23 cellular contexts compared by ENCODE assay signal in the genomic region with DNA sequence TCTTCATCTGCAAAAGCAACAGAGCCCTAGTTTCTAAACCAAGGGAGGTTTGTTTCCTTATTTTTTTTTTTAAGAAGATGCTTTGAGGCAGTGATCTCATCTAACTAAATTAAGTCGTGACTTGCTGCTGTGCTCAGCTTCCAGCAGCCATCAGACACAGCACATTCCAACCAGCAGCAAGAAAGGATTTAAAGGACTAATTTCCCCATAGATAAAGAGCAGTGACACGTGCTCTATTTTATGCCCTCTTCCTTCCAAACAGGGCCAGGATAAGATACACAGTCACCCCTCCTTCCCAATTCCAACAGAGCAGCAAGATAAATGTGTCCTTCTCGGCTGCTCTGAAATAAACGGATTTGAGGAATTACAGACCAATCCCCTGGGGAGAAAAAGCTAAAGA.
DNase-seq lines count a peak whose midpoint lies in the region; ATAC-seq and TF ChIP-seq lines count a peak whose summit lies in the region.
"Had no signal": no experiment of that assay in that cellular context is flagged by ENCODE, and none has a peak within 500 bp of the region (broad histone marks: within the 10 kb centered on the region; RNA-seq: fewer than 3 reads in every experiment).

No MANE protein-coding gene starts in this region.

- DNase-seq in D341Med (ENCODE audit: low spot score), result peak; percentile 52
- DNase-seq in SK-N-DZ (ENCODE audit: low spot score), result peak; percentile 64
- no peak for DNase-seq in endodermal cell
- DNase-seq in neural progenitor cell (ENCODE audit: low spot score), result peak; percentile 33
- DNase-seq in NOMO-1 treated with dmso at 0.1 percent for 144 hours (lab: John Stamatoyannopoulos, UW; ENCODE audit: unreplicated experiment), result no peak
- no peak for DNase-seq in foreskin melanocyte
- DNase-seq: activated CD4-positive, alpha-beta T cell treated with anti-CD3 and anti-CD28 coated beads for 4 hours; CD8-positive, alpha-beta T cell; DMS53; H7; KBM-7; kidney glomerular epithelial cell; NCI-H187 treated with DMSO at 0.1 percent for 48 hours; stimulated activated CD4-positive, alpha-beta T cell treated with anti-CD3 and anti-CD28 coated beads, Interleukin-2, amount 100 ng/mL, for 48 hours; stimulated activated naive CD4-positive, alpha-beta T cell treated with Interleukin-2 at 50 U/mL for 16 hours; transverse colon had no signal

- H3K4me2 ChIP-seq in neural progenitor cell, result no peak overlapping the region

- no peaks in the 10 kb centered on the region for H3K79me2 ChIP-seq in neural progenitor cell (ENCODE audit: low read depth)

- no peak overlapping the region for H3K4me3 Mint-ChIP-seq in endodermal cell
- H3K4me3 Mint-ChIP-seq in neural progenitor cell, result no peak overlapping the region
- H3K4me3 Mint-ChIP-seq: activated naive CD4-positive, alpha-beta T cell treated with anti-CD3 and anti-CD28 coated beads, Interleukin-2, amount 50 U/mL, for 24 hours; activated T-helper 1 cell treated with anti-CD3 and anti-CD28 coated beads, Interleukin-12 subunit alpha, Interleukin-12 subunit beta, Interleukin-2, Interleukin-4 antibody, amounts not matched to agents 30 ng/mL and 10 ng/mL and 1 ng/mL, durations not matched to agents 14 hours and 24 hours and 36 hours; CD8-positive, alpha-beta T cell; nephron had no signal

- no peak for TF ChIP-seq CTCF in endodermal cell (conservative IDR thresholded peaks at IDR 0.05)
- TF ChIP-seq CTCF in neural progenitor cell (IDR thresholded peaks at IDR 0.05), result no peak

- H3K27ac ChIP-seq in endodermal cell (ENCODE audit: low read depth, low read length) (no peak overlapping the region), neural progenitor cell (peak overlapping the region; percentile 57)
- H3K27ac ChIP-seq: transverse colon had no signal

- no peaks in the 10 kb centered on the region for H3K27me3 ChIP-seq in endodermal cell (ENCODE audit: control insufficient read depth, insufficient read depth, low read length, poor library complexity, severe bottlenecking)
- no peaks in the 10 kb centered on the region for H3K27me3 ChIP-seq in neural progenitor cell
- H3K27me3 ChIP-seq: transverse colon had no signal

- H3K27me3 Mint-ChIP-seq in endodermal cell (ENCODE audit: insufficient read depth) (no peaks in the 10 kb centered on the region), neural progenitor cell (ENCODE audit: insufficient read depth, low read depth) (peaks cover 5% of the 10 kb centered on the region)
- H3K27me3 Mint-ChIP-seq: activated naive CD4-positive, alpha-beta T cell treated with anti-CD3 and anti-CD28 coated beads, Interleukin-2, amount 50 U/mL, for 24 hours; progenitor cell of endocrine pancreas had no signal

- H3K4me3 ChIP-seq in endodermal cell (ENCODE audit: low read length), result no peak overlapping the region
- no peak overlapping the region for H3K4me3 ChIP-seq in neural progenitor cell
- H3K4me3 ChIP-seq: transverse colon had no signal

- peaks cover 67% of the 10 kb centered on the region for H3K36me3 ChIP-seq in endodermal cell (ENCODE audit: control insufficient read depth, insufficient read depth, low read length)
- H3K36me3 ChIP-seq in neural progenitor cell, result peaks cover 16% of the 10 kb centered on the region
- H3K36me3 ChIP-seq: transverse colon had no signal

- H3F3A ChIP-seq in neural progenitor cell (ENCODE audit: low read depth), result peaks cover 12% of the 10 kb centered on the region

- H3K4me1 ChIP-seq in endodermal cell (ENCODE audit: control insufficient read depth, insufficient read depth, low read length) (no peaks in the 10 kb centered on the region), neural progenitor cell (peaks cover 9% of the 10 kb centered on the region)
- H3K4me1 ChIP-seq: transverse colon had no signal

- no peaks in the 10 kb centered on the region for H4K20me1 ChIP-seq in neural progenitor cell (ENCODE audit: low read depth)

- H3K27ac Mint-ChIP-seq in endodermal cell (peak overlapping the region; percentile 4), neural progenitor cell (no peak overlapping the region)
- H3K27ac Mint-ChIP-seq: activated naive CD4-positive, alpha-beta T cell treated with anti-CD3 and anti-CD28 coated beads, Interleukin-2, amount 50 U/mL, for 24 hours; activated T-helper 1 cell treated with anti-CD3 and anti-CD28 coated beads, Interleukin-12 subunit alpha, Interleukin-12 subunit beta, Interleukin-2, Interleukin-4 antibody, amounts not matched to agents 30 ng/mL and 10 ng/mL and 1 ng/mL, durations not matched to agents 14 hours and 24 hours and 36 hours; CD8-positive, alpha-beta T cell; nephron; progenitor cell of endocrine pancreas had no signal

- H3K9me3 Mint-ChIP-seq in endodermal cell, result peaks cover 23% of the 10 kb centered on the region
- peaks cover 18% of the 10 kb centered on the region for H3K9me3 Mint-ChIP-seq in neural progenitor cell

- H3K9me3 ChIP-seq in endodermal cell (ENCODE audit: control insufficient read depth, low read length) (peaks cover 30% of the 10 kb centered on the region), neural progenitor cell (ENCODE audit: low read depth) (peaks cover 8% of the 10 kb centered on the region)

- peaks cover 4% of the 10 kb centered on the region for H3K4me1 Mint-ChIP-seq in endodermal cell
- peaks cover 19% of the 10 kb centered on the region for H3K4me1 Mint-ChIP-seq in neural progenitor cell
- H3K4me1 Mint-ChIP-seq: activated naive CD4-positive, alpha-beta T cell treated with anti-CD3 and anti-CD28 coated beads, Interleukin-2, amount 50 U/mL, for 24 hours; nephron had no signal

- H3K36me3 Mint-ChIP-seq in endodermal cell (ENCODE audit: low read depth), result peaks cover 74% of the 10 kb centered on the region
- peaks cover 56% of the 10 kb centered on the region for H3K36me3 Mint-ChIP-seq in neural progenitor cell

- 76 to 77% methylated on average over 3 to 4 of the region's 4 CpGs for WGBS in endodermal cell (ENCODE audit: insufficient coverage in 1 of 2, insufficient read length in 1 of 2), 2 experiments

- ATAC-seq in GM21528 (IDR thresholded peaks at IDR 0.05; ENCODE audit: low FRiP score, unreplicated experiment) (no peak), GM19452 (IDR thresholded peaks at IDR 0.05; ENCODE audit: unreplicated experiment) (no peak)
- ATAC-seq: CD8-positive, alpha-beta T cell; Right ventricle myocardium inferior had no signal

- no peak overlapping the region for H2AFZ ChIP-seq in neural progenitor cell (replicated peaks)

- H3K9ac ChIP-seq in endodermal cell (ENCODE audit: extremely low read depth, low read length, poor library complexity, severe bottlenecking) (no peak overlapping the region), neural progenitor cell (no peak overlapping the region)

Comparison
In these comparisons a context has a peak if more than half of its experiments do, and no peak if none do; other contexts are left out.
1. DNase-seq: peak in D341Med (single experiment), SK-N-DZ (single experiment) and neural progenitor cell (single experiment); none in endodermal cell (single experiment), NOMO-1 treated with dmso at 0.1 percent for 144 hours (single experiment) and foreskin melanocyte (single experiment).